In genomic region chr6:139175389-139175788, GRCh38 we compare ENCODE assay signal across 10 cellular contexts. TPM values are rescaled to one million over a fixed set of nuclear protein-coding genes. Genes with fewer than 3 reads are reported as not detected.
A peak's percentile ranks its signal among the peaks of the same experiment; 100 is the strongest.
DNase-seq lines count a peak whose midpoint lies in the region; ATAC-seq and TF ChIP-seq lines count a peak whose summit lies in the region.
"Had no signal": no experiment of that assay in that cellular context is flagged by ENCODE, and none has a peak within 500 bp of the region (broad histone marks: within the 10 kb centered on the region; RNA-seq: fewer than 3 reads in every experiment).

No MANE protein-coding gene starts in this region.

- H3K27ac Mint-ChIP-seq in CD4-positive, alpha-beta T cell, result peak overlapping the region; percentile 81
- peak overlapping the region; percentile 13 for H3K27ac Mint-ChIP-seq in activated T-helper 17 cell treated with anti-CD3 and anti-CD28 coated beads, Interleukin-2, amount 50 U/mL, for 72 hours

- no peak overlapping the region for H3K4me3 ChIP-seq in Karpas-422 (ENCODE audit: low read length)
- H3K4me3 ChIP-seq: cardiac muscle cell had no signal

- TF ChIP-seq CTCF in CD4-positive, alpha-beta T cell (IDR thresholded peaks at IDR 0.05), result no peak
- TF ChIP-seq CTCF in GM13976 (IDR thresholded peaks at IDR 0.05; ENCODE audit: borderline replicate concordance, control extremely low read depth, extremely low read depth, insufficient read depth, missing control alignments), result no peak

- DNase-seq in CD4-positive, alpha-beta T cell, result no peak
- DNase-seq in Karpas-422, result peak; percentile 77
- DNase-seq in GM13976 (ENCODE audit: low spot score), result no peak
- DNase-seq in mesenteric fat pad (ENCODE audit: low spot score), result no peak
- no peak for DNase-seq in left cardiac atrium
- DNase-seq in NCI-H2196 (lab: John Stamatoyannopoulos, UW; ENCODE audit: unreplicated experiment), result no peak
- DNase-seq: stimulated activated CD4-positive, alpha-beta T cell treated with anti-CD3 and anti-CD28 coated beads, Interleukin-4, amount 100 ng/mL, for 4 hours had no signal

- in situ Hi-C loops in GM13976 (cut with MboI; ENCODE audit: low sequenced_read_pairs, unreplicated experiment), result no loop called here

- H2AFZ ChIP-seq in Karpas-422 (ENCODE audit: low read length), result no peak overlapping the region

- POLR2A ChIA-PET in CD4-positive, alpha-beta T cell (lab: Charles Lee), result interaction anchor here (0.8 to 6.2 kb wide), 9 partner anchors 9 to 198 kb away, joined by 3 to 29 read pairs (median 4); partner anchors contain the start of gene CITED2

- no peak for ATAC-seq in CD4-positive, alpha-beta T cell (ENCODE audit: poor library complexity)
- peak; percentile 46 for ATAC-seq in GM21360 (IDR thresholded peaks at IDR 0.05; ENCODE audit: unreplicated experiment)
- ATAC-seq in activated T-helper 17 cell treated with anti-CD3 and anti-CD28 coated beads, Interleukin-2, amount 50 U/mL, for 72 hours (replicated peaks), result no peak
- ATAC-seq in left cardiac atrium, result no peak

- intact Hi-C loops in CD4-positive, alpha-beta T cell (cut with DNase I, micrococcal nuclease), result loop anchor here in 1 of 2 experiments (2.0 kb wide), 1 partner anchor 15 kb away; no protein-coding TSS in a partner anchor
- intact Hi-C loops in left cardiac atrium (cut with DNase I), result no loop called here

- H4K20me1 ChIP-seq in Karpas-422 (ENCODE audit: insufficient read depth, low read depth, low read length), result no peaks in the 10 kb centered on the region

- peaks cover 67% of the 10 kb centered on the region for H3K79me2 ChIP-seq in Karpas-422 (ENCODE audit: low read length)

- H3K9me3 Mint-ChIP-seq in CD4-positive, alpha-beta T cell, result no peaks in the 10 kb centered on the region
- no peaks in the 10 kb centered on the region for H3K9me3 Mint-ChIP-seq in activated T-helper 17 cell treated with anti-CD3 and anti-CD28 coated beads, Interleukin-2, amount 50 U/mL, for 72 hours

- CTCF ChIA-PET in CD4-positive, alpha-beta T cell (lab: Charles Lee), result interaction anchor here (0.9 to 3.2 kb wide), 5 partner anchors 13 to 194 kb away, joined by 3 to 12 read pairs (median 3); no protein-coding TSS in a partner anchor

- H3K9ac ChIP-seq in Karpas-422 (ENCODE audit: low read length), result no peak overlapping the region

- no peaks in the 10 kb centered on the region for H3K9me3 ChIP-seq in CD4-positive, alpha-beta T cell (ENCODE audit: control insufficient read depth, low read length)
- no peaks in the 10 kb centered on the region for H3K9me3 ChIP-seq in Karpas-422 (ENCODE audit: low read length)

- H3K36me3 ChIP-seq in Karpas-422 (ENCODE audit: insufficient read depth, low read length), result peaks cover 59% of the 10 kb centered on the region

- peaks cover 92% of the 10 kb centered on the region for H3K36me3 Mint-ChIP-seq in CD4-positive, alpha-beta T cell (ENCODE audit: low read depth)
- H3K36me3 Mint-ChIP-seq in activated T-helper 17 cell treated with anti-CD3 and anti-CD28 coated beads, Interleukin-2, amount 50 U/mL, for 72 hours (ENCODE audit: low read depth), result peaks cover 100% of the 10 kb centered on the region

- H3K4me2 ChIP-seq in Karpas-422 (ENCODE audit: low read depth, low read length, poor library complexity, severe bottlenecking), result peak overlapping the region; percentile 55

- no peaks in the 10 kb centered on the region for H3K9me2 ChIP-seq in Karpas-422 (replicated peaks; ENCODE audit: insufficient read depth, low read length)

- H3K27me3 ChIP-seq in CD4-positive, alpha-beta T cell (ENCODE audit: control insufficient read depth, insufficient read depth, low read length), result no peaks in the 10 kb centered on the region
- H3K27me3 ChIP-seq in Karpas-422 (ENCODE audit: low read length), result no peaks in the 10 kb centered on the region
- H3K27me3 ChIP-seq: cardiac muscle cell had no signal

- peak overlapping the region; percentile 47 for H3K27ac ChIP-seq in CD4-positive, alpha-beta T cell (ENCODE audit: low read depth, low read length)
- peak overlapping the region; percentile 79 for H3K27ac ChIP-seq in Karpas-422 (ENCODE audit: low read length)
- H3K27ac ChIP-seq: cardiac muscle cell had no signal

- peaks cover 93% of the 10 kb centered on the region for H3K4me1 Mint-ChIP-seq in CD4-positive, alpha-beta T cell (ENCODE audit: low read depth)
- H3K4me1 Mint-ChIP-seq in activated T-helper 17 cell treated with anti-CD3 and anti-CD28 coated beads, Interleukin-2, amount 50 U/mL, for 72 hours, result peaks cover 73% of the 10 kb centered on the region

- H3K27me3 Mint-ChIP-seq in CD4-positive, alpha-beta T cell, result no peaks in the 10 kb centered on the region
- no peaks in the 10 kb centered on the region for H3K27me3 Mint-ChIP-seq in activated T-helper 17 cell treated with anti-CD3 and anti-CD28 coated beads, Interleukin-2, amount 50 U/mL, for 72 hours

- peak overlapping the region; percentile 66 for H3K4me3 Mint-ChIP-seq in CD4-positive, alpha-beta T cell
- H3K4me3 Mint-ChIP-seq in activated T-helper 17 cell treated with anti-CD3 and anti-CD28 coated beads, Interleukin-2, amount 50 U/mL, for 72 hours, result peak overlapping the region; percentile 63

- H3K4me1 ChIP-seq in Karpas-422 (ENCODE audit: low read length), result peaks cover 30% of the 10 kb centered on the region

RNA-seq across cellular contexts. Expression of gene HECA, which starts 40.5 kb away (rescaled TPM):
- 100 to 1,000 TPM; 203 to 207 TPM for total RNA-seq in CD4-positive, alpha-beta T cell
- 68.8 and 90.8 TPM in 2 replicates for total RNA-seq in Karpas-422 (2014; rRNA removed; shearing (Covaris generic); ENCODE audit: low replicate concordance)
- 10 to 100 TPM; 67.0 to 85.7 TPM for total RNA-seq in activated T-helper 17 cell treated with anti-CD3 and anti-CD28 coated beads, Interleukin-2, amount 50 U/mL, for 72 hours
- 33.6 TPM for total RNA-seq in mesenteric fat pad
- 10 to 100 TPM; 33.2 to 36.9 TPM for total RNA-seq in left cardiac atrium
